ENCODE assay signal across 1 cellular context in the genomic region with DNA sequence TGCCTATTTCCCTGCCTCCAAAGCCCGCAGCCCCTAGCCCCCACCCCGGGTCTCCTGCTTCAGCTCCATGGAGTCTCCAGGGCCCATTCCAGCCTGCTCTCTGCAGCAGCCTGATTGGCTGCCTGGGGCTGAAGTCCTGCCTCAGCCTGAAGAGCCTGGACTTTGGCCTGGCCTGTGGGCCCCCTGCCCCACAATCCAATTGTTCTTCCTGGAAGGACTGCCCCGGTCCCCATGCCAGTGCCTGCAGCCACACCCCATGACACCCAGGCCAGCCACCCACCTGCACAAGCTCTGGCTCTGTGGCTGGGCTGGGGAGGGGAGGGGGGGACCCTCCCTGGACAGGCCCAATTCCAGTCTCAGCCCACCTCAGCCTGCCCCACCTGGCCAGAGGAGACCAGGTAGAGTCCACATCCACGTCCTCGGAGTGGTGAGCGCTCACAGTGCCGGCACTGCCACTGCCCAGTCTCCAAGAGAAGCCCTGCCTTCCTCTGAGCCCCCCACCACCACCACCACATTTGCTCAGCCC.
TF ChIP-seq lines count a peak whose summit lies in the region.

No MANE protein-coding gene starts in this region.

TF ChIP-seq in HepG2, 621 proteins besides CTCF, POLR2A, EP300 and RAD21 (continues in another document):
- TF ChIP-seq HIC2 (CRISPR knock-in tag; IDR thresholded peaks at IDR 0.05; ENCODE audit: low read depth) = peak; percentile 96
- 0 out of 2 replicates have a peak, but pooled peaks have one; percentile 37 for TF ChIP-seq ZNF546 (CRISPR knock-in tag; conservative IDR thresholded peaks at IDR 0.05)
- no peak for TF ChIP-seq ZFAT (CRISPR knock-in tag; conservative IDR thresholded peaks at IDR 0.05)
- TF ChIP-seq, protein P1, sequence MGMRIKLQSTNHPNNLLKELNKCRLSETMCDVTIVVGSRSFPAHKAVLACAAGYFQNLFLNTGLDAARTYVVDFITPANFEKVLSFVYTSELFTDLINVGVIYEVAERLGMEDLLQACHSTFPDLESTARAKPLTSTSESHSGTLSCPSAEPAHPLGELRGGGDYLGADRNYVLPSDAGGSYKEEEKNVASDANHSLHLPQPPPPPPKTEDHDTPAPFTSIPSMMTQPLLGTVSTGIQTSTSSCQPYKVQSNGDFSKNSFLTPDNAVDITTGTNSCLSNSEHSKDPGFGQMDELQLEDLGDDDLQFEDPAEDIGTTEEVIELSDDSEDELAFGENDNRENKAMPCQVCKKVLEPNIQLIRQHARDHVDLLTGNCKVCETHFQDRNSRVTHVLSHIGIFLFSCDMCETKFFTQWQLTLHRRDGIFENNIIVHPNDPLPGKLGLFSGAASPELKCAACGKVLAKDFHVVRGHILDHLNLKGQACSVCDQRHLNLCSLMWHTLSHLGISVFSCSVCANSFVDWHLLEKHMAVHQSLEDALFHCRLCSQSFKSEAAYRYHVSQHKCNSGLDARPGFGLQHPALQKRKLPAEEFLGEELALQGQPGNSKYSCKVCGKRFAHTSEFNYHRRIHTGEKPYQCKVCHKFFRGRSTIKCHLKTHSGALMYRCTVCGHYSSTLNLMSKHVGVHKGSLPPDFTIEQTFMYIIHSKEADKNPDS (CRISPR knock-in tag; IDR thresholded peaks at IDR 0.05) = peak; percentile 37; the same call in 1 of the 2 replicates
- TF ChIP-seq, protein P2, sequence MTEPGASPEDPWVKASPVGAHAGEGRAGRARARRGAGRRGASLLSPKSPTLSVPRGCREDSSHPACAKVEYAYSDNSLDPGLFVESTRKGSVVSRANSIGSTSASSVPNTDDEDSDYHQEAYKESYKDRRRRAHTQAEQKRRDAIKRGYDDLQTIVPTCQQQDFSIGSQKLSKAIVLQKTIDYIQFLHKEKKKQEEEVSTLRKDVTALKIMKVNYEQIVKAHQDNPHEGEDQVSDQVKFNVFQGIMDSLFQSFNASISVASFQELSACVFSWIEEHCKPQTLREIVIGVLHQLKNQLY (CRISPR knock-in tag; IDR thresholded peaks at IDR 0.05) = peak; percentile 66
- TF ChIP-seq ZNF234 (CRISPR knock-in tag; conservative IDR thresholded peaks at IDR 0.05) = no peak
- TF ChIP-seq ZNF720 (CRISPR knock-in tag; IDR thresholded peaks at IDR 0.05) = 0 out of 2 replicates have a peak, but pooled peaks have one; percentile 88
- TF ChIP-seq ZNF841 (CRISPR knock-in tag; IDR thresholded peaks at IDR 0.05; ENCODE audit: borderline replicate concordance) = no peak
- peak; percentile 90 for TF ChIP-seq HMGXB3 (CRISPR knock-in tag; IDR thresholded peaks at IDR 0.05; ENCODE audit: borderline replicate concordance)
- no peak for TF ChIP-seq CENPBD1 (CRISPR knock-in tag; IDR thresholded peaks at IDR 0.05; ENCODE audit: borderline replicate concordance, low read depth)
- TF ChIP-seq ZNF670 (CRISPR knock-in tag; IDR thresholded peaks at IDR 0.05; ENCODE audit: borderline replicate concordance) = peak; percentile 63; the same call in 1 of the 2 replicates
- peak; percentile 86 for TF ChIP-seq ZNF644 (CRISPR knock-in tag; IDR thresholded peaks at IDR 0.05; ENCODE audit: low read depth)
- peak; percentile 84 for TF ChIP-seq NRL (CRISPR knock-in tag; IDR thresholded peaks at IDR 0.05; ENCODE audit: borderline replicate concordance)
- TF ChIP-seq FOXP1 (IDR thresholded peaks at IDR 0.05) = no peak
- peak; percentile 35; the same call in 1 of the 2 replicates for TF ChIP-seq FOXP1 (CRISPR knock-in tag; IDR thresholded peaks at IDR 0.05)
- TF ChIP-seq AFF4 (CRISPR knock-in tag; IDR thresholded peaks at IDR 0.05) = 0 out of 2 replicates have a peak, but pooled peaks have one; percentile 78
- peak; percentile 88 for TF ChIP-seq IRF2 (CRISPR knock-in tag; IDR thresholded peaks at IDR 0.05)
- 0 out of 2 replicates have a peak, but pooled peaks have one; percentile 16 for TF ChIP-seq ZHX2 (IDR thresholded peaks at IDR 0.05; ENCODE audit: low read depth)
- no peak for TF ChIP-seq ZHX2 (CRISPR knock-in tag; IDR thresholded peaks at IDR 0.05; ENCODE audit: borderline replicate concordance)
- TF ChIP-seq MAFG (CRISPR knock-in tag; IDR thresholded peaks at IDR 0.05) = no peak
- TF ChIP-seq TCF12 (IDR thresholded peaks at IDR 0.05) = no peak
- 0 out of 2 replicates have a peak, but pooled peaks have one; percentile 20 for TF ChIP-seq TCF12 (CRISPR knock-in tag; IDR thresholded peaks at IDR 0.05)
- peak; percentile 81 for TF ChIP-seq CBFB (CRISPR knock-in tag; IDR thresholded peaks at IDR 0.05)
- no peak for TF ChIP-seq ZNF180 (CRISPR knock-in tag; IDR thresholded peaks at IDR 0.05; ENCODE audit: borderline replicate concordance, low read depth)
- TF ChIP-seq ZNF549 (CRISPR knock-in tag; IDR thresholded peaks at IDR 0.05) = no peak
- peak; percentile 50 for TF ChIP-seq TAF1 (CRISPR knock-in tag; IDR thresholded peaks at IDR 0.05)
- peak; percentile 95 for TF ChIP-seq ZBED4 (CRISPR knock-in tag; IDR thresholded peaks at IDR 0.05; ENCODE audit: borderline replicate concordance)
- TF ChIP-seq SNRNP70 (IDR thresholded peaks at IDR 0.05; ENCODE audit: low read depth, low read length) = no peak
